31 cellular contexts compared by ENCODE assay signal in genomic region chr6:152848919-152849318, GRCh38.
A peak's percentile ranks its signal among the peaks of the same experiment; 100 is the strongest.
DNase-seq lines count a peak whose midpoint lies in the region; ATAC-seq, FAIRE-seq and TF ChIP-seq lines count a peak whose summit lies in the region.
"Had no signal": no experiment of that assay in that cellular context is flagged by ENCODE, and none has a peak within 500 bp of the region (broad histone marks: within the 10 kb centered on the region; RNA-seq: fewer than 3 reads in every experiment).

No MANE protein-coding gene starts in this region.

- H4K20me1 ChIP-seq in HepG2 (ENCODE audit: insufficient read depth, low read length) (no peaks in the 10 kb centered on the region), K562 (replicated peaks; ENCODE audit: control insufficient read depth, insufficient read depth, low read length) (no peaks in the 10 kb centered on the region)
- H4K20me1 ChIP-seq: BLaER1; BLaER1 treated with 17β-estradiol and CSF1 and Interleukin-3, amounts not matched to agents 10 nM and 100 nM had no signal

- H2AFZ ChIP-seq in HepG2 (ENCODE audit: low read length) (no peak overlapping the region), K562 (ENCODE audit: low read depth, low read length) (no peak overlapping the region)

- H3K4me1 ChIP-seq in HepG2 (ENCODE audit: insufficient read depth, low read length) (no peaks in the 10 kb centered on the region), right lobe of liver (no peaks in the 10 kb centered on the region), K562 (replicated peaks in 1 of 2; ENCODE audit: control insufficient read depth in 2 of 2, insufficient read depth in 2 of 2, low read length in 2 of 2) (no peaks in the 10 kb centered on the region)
- H3K4me1 ChIP-seq: A549; BLaER1; BLaER1 treated with 17β-estradiol and CSF1 and Interleukin-3, amounts not matched to agents 10 nM and 100 nM; Caco-2 had no signal

- H3K27me3 ChIP-seq in HepG2 (ENCODE audit: control insufficient read depth in 1 of 2, insufficient read depth in 2 of 2, low read length in 2 of 2), result no peaks in the 10 kb centered on the region
- H3K27me3 ChIP-seq in right lobe of liver, result no peaks in the 10 kb centered on the region
- H3K27me3 ChIP-seq in K562 (ENCODE audit: control insufficient read depth in 2 of 2, insufficient read depth in 2 of 2, low read length in 2 of 2), result no peaks in the 10 kb centered on the region
- H3K27me3 ChIP-seq: BE2C; BLaER1; BLaER1 treated with 17β-estradiol and CSF1 and Interleukin-3, amounts not matched to agents 10 nM and 100 nM had no signal

- WGBS in HepG2 (ENCODE audit: low lambda C conversion rate), result 3% methylated on average over 3 of the region's 3 CpGs
- 45% methylated on average over 3 of the region's 3 CpGs for WGBS in right lobe of liver (ENCODE audit: insufficient coverage, low coverage, low lambda C conversion rate, missing lambda C conversion rate)
- WGBS in K562 (ENCODE audit: insufficient coverage, low coverage, missing lambda C conversion rate), result 78% methylated on average over 3 of the region's 3 CpGs

- in situ Hi-C loops in HepG2 (cut with HindIII; ENCODE audit: extremely low pct_ligation_motif_present, low pct_unique_long_range_greater_than_20kb), result no loop called here
- in situ Hi-C loops in K562 (cut with MboI), result no loop called here

- BruUV-seq in HepG2 (replicated peaks; lab: Mats Ljungman, UMichigan), result no TSS peak
- BruUV-seq in K562 (replicated peaks; lab: Mats Ljungman, UMichigan), result no TSS peak

- H3K36me3 ChIP-seq in HepG2 (replicated peaks in 1 of 2; ENCODE audit: control insufficient read depth in 1 of 2, insufficient read depth in 2 of 2, low read length in 2 of 2) (no peaks in the 10 kb centered on the region), right lobe of liver (no peaks in the 10 kb centered on the region), K562 (ENCODE audit: control insufficient read depth, insufficient read depth, low read length) (no peaks in the 10 kb centered on the region; the same call in 1 of the 3 replicates)
- H3K36me3 ChIP-seq: BE2C; BLaER1; BLaER1 treated with 17β-estradiol and CSF1 and Interleukin-3, amounts not matched to agents 10 nM and 100 nM had no signal

- H3K9me1 ChIP-seq in K562 (ENCODE audit: control insufficient read depth, insufficient read depth, low read length), result no peaks in the 10 kb centered on the region

- FAIRE-seq in HepG2 (lab: Jason Lieb, UNC) (no peak), K562 (lab: Jason Lieb, UNC) (no peak)
- FAIRE-seq: A204.1, A549, D721Med had no signal

- H3K79me2 ChIP-seq in HepG2 (ENCODE audit: insufficient read depth, low read length) (no peaks in the 10 kb centered on the region), K562 (ENCODE audit: control insufficient read depth, insufficient read depth, low read length) (peaks cover 13% of the 10 kb centered on the region; the same call in 2 of the 3 replicates)

- POLR2A ChIA-PET in HepG2 (lab: Yijun Ruan, JAX), result no interaction called here
- POLR2A ChIA-PET in K562 (lab: Yijun Ruan, JAX), result interaction anchor here (0.5 to 1.5 kb wide), 2 partner anchors 11 to 18 kb away, joined by 3 to 4 read pairs; no protein-coding TSS in a partner anchor

- H3K27ac ChIP-seq in HepG2 (ENCODE audit: extremely low read length, insufficient read depth, low read length) (no peak overlapping the region), right lobe of liver (no peak overlapping the region), K562 (ENCODE audit: extremely low read depth, low read depth, low read length) (no peak overlapping the region)
- H3K27ac ChIP-seq: 22Rv1; A549; BLaER1; BLaER1 treated with 17β-estradiol and CSF1 and Interleukin-3, amounts not matched to agents 10 nM and 100 nM; C4-2B had no signal

- H3K9ac ChIP-seq in HepG2 (ENCODE audit: insufficient read depth, low read depth, low read length) (no peak overlapping the region), K562 (ENCODE audit: insufficient read depth in 1 of 2, low read depth in 2 of 2, low read length in 2 of 2) (no peak overlapping the region)
- H3K9ac ChIP-seq: BLaER1; BLaER1 treated with 17β-estradiol and CSF1 and Interleukin-3, amounts not matched to agents 10 nM and 100 nM had no signal

- H3K4me3 ChIP-seq in HepG2 (replicated peaks in 1 of 3; ENCODE audit: insufficient read depth in 1 of 3, low read depth in 2 of 3, low read length in 3 of 3) (no peak overlapping the region), right lobe of liver (no peak overlapping the region), K562 (no peak overlapping the region)
- H3K4me3 ChIP-seq: A549; BLaER1; BLaER1 treated with 17β-estradiol and CSF1 and Interleukin-3, amounts not matched to agents 10 nM and 100 nM had no signal

- TF ChIP-seq EP300 in HepG2 (IDR thresholded peaks at IDR 0.05; ENCODE audit: low read depth in 2 of 2, low read length in 2 of 2) (no peak), HepG2 (CRISPR knock-in tag; IDR thresholded peaks at IDR 0.05; ENCODE audit: borderline replicate concordance) (no peak), K562 (IDR thresholded peaks at IDR 0.05; ENCODE audit: low read length) (no peak)

- ATAC-seq in HepG2 (no peak), right lobe of liver (no peak), K562 (no peak; the same call in 2 of the 3 replicates)
- ATAC-seq: A549; CD8-positive, alpha-beta T cell had no signal

- CTCF ChIA-PET in HepG2 (lab: Yijun Ruan, JAX; ENCODE audit: low intra/inter-chr PET ratio, low total read pairs) (no interaction called here), K562 (lab: Yijun Ruan, JAX; ENCODE audit: low intra/inter-chr PET ratio) (no interaction called here)

- no peak for TF ChIP-seq RAD21 in HepG2 (CRISPR knock-in tag; IDR thresholded peaks at IDR 0.05)
- no peak for TF ChIP-seq RAD21 in K562 (CRISPR knock-in tag; conservative IDR thresholded peaks at IDR 0.05 in 1 of 2, IDR thresholded peaks at IDR 0.05 in 1 of 2)

- no peak overlapping the region for H3K4me2 ChIP-seq in HepG2 (ENCODE audit: low read depth, low read length)
- H3K4me2 ChIP-seq in K562 (ENCODE audit: insufficient read depth, low read length), result no peak overlapping the region
- H3K4me2 ChIP-seq: A549; BLaER1; BLaER1 treated with 17β-estradiol and CSF1 and Interleukin-3, amounts not matched to agents 10 nM and 100 nM had no signal

- intact Hi-C loops in HepG2 (cut with micrococcal nuclease; ENCODE audit: unreplicated experiment) (no loop called here), right lobe of liver (cut with DNase I) (no loop called here), K562 (cut with micrococcal nuclease) (no loop called here)

- no peak for TF ChIP-seq CTCF in HepG2 (CRISPR knock-in tag; IDR thresholded peaks at IDR 0.05)
- TF ChIP-seq CTCF in right lobe of liver (IDR thresholded peaks at IDR 0.05), result no peak
- TF ChIP-seq CTCF in K562 (IDR thresholded peaks at IDR 0.05 in 2 of 3, conservative IDR thresholded peaks at IDR 0.05 in 1 of 3; ENCODE audit: insufficient read depth in 2 of 3, low read depth in 1 of 3, low read length in 3 of 3), result no peak
- TF ChIP-seq CTCF in GM20000 (IDR thresholded peaks at IDR 0.05; ENCODE audit: extremely low read depth, missing control alignments), result no peak

- H3K9me3 ChIP-seq in HepG2 (ENCODE audit: low read length), result no peaks in the 10 kb centered on the region
- H3K9me3 ChIP-seq in right lobe of liver, result no peaks in the 10 kb centered on the region
- H3K9me3 ChIP-seq in K562 (replicated peaks; ENCODE audit: control insufficient read depth, insufficient read depth, low read depth, low read length), result peaks cover 5% of the 10 kb centered on the region; the same call in 1 of the 2 replicates
- H3K9me3 ChIP-seq: A549, BE2C, Caco-2 had no signal

- DNase-seq in HepG2 (ENCODE audit: low spot score) (no peak), right lobe of liver (no peak), K562 (ENCODE audit: extremely low read depth in 1 of 4, low spot score in 3 of 4) (no peak), GM20000 (ENCODE audit: low spot score) (no peak)
- DNase-seq: 8988T; ACHN; AML-193; BE2C; C1 segment of cervical spinal cord; Caco-2; Calu3; CD4-positive, alpha-beta memory T cell; CD4-positive, alpha-beta T cell; CD4-positive, CD25-positive, alpha-beta regulatory T cell; CD8-positive, alpha-beta memory T cell; CD8-positive, alpha-beta T cell; COR-L47; DMS 273 treated with DMSO at 0.1 percent for 48 hours; DMS153; DMS53; DMS79; DMS79 treated with DMSO at 0.1 percent for 48 hours; DND-41; EL had no signal

- no peak for TF ChIP-seq POLR2A in HepG2 (IDR thresholded peaks at IDR 0.05; ENCODE audit: insufficient read depth in 1 of 2, low read depth in 2 of 2, low read length in 2 of 2)
- TF ChIP-seq POLR2A in right lobe of liver (IDR thresholded peaks at IDR 0.05), result no peak
- no peak for TF ChIP-seq POLR2A in K562 (conservative IDR thresholded peaks at IDR 0.05)

TF ChIP-seq in HepG2, 621 proteins besides CTCF, POLR2A, EP300 and RAD21 (continues in another document):
- TF ChIP-seq JARID2 (CRISPR knock-in tag; IDR thresholded peaks at IDR 0.05; ENCODE audit: insufficient replicate concordance) (no peak), MAFK (conservative IDR thresholded peaks at IDR 0.05 in 1 of 2, IDR thresholded peaks at IDR 0.05 in 1 of 2; ENCODE audit: low read length in 2 of 2) (peak in 1 of 2 experiments; percentile 21; a peak in 1 of 4 replicates)

TF ChIP-seq in K562, 482 proteins besides CTCF, POLR2A, EP300 and RAD21 (continues in another document):
- TF ChIP-seq SMAD3 (CRISPR knock-in tag; conservative IDR thresholded peaks at IDR 0.05) (no peak), IRF9 (tag; IDR thresholded peaks at IDR 0.05) (no peak), ETV1 (tag; conservative IDR thresholded peaks at IDR 0.05; ENCODE audit: low read depth) (no peak), ZNF316 (IDR thresholded peaks at IDR 0.05) (peak; percentile 45; the same call in 1 of the 2 replicates), SLC30A9 (CRISPR knock-in tag; IDR thresholded peaks at IDR 0.05) (no peak)

Comparison
In these comparisons a context has a peak if more than half of its experiments do, and no peak if none do; other contexts are left out.
1. Of the 241 proteins assayed by ChIP-seq in both HepG2 and K562: peak only in HepG2: MNT; only in K562: none; in both: none; in neither: 239; mixed calls (peak in some experiments, not most) for 1.